In the genomic region with DNA sequence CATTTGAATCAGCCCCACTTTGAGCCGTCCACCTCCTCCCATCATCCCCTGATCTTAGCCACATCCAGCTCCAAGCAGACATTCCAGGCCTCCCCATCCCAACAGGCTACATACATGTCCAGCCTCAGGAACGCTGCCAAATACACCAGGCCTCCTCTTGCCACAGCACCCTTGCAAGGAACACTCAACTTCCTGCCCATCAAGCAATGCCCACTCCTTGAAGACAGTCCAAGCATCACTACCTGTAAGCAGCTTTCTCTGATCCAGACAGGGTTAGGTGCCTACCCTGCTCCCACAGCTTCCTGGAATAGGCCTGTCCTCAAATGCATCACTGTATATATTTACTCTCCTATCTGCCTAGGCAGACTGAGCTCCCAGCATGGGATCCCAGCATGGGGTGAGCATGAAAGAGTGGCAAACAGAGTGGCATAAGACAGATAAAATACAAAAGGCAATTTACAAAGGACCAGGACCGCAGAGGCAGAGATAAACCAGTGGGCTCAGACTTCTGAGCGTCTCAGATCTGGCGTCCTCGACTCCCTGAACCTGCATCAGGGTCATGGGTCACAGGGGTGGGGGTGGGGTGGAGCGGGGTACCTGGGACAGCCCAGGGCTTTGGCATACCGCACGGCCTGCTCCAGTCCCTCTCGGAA, we compare ENCODE assay signal across 8 cellular contexts. TPM values are rescaled to one million over a fixed set of nuclear protein-coding genes. Genes with fewer than 3 reads are reported as not detected.
A peak's percentile ranks its signal among the peaks of the same experiment; 100 is the strongest.
DNase-seq lines count a peak whose midpoint lies in the region; ATAC-seq and TF ChIP-seq lines count a peak whose summit lies in the region.

No MANE protein-coding gene starts in this region.

- no peak for TF ChIP-seq POLR2A in gastrocnemius medialis (IDR thresholded peaks at IDR 0.05)

- in situ Hi-C loops in astrocyte of the cerebellum (cut with HindIII; ENCODE audit: low sequenced_read_pairs), result no loop called here
- in situ Hi-C loops in gastrocnemius medialis (cut with MboI; ENCODE audit: low sequenced_read_pairs in 4 of 4), result no loop called here

- peaks cover 19% of the 10 kb centered on the region for H3K36me3 ChIP-seq in iPS DF 6.9 (ENCODE audit: control insufficient read depth, insufficient read depth, low read length)
- H3K36me3 ChIP-seq in gastrocnemius medialis, result peaks cover 0 to 36% of the 10 kb centered on the region in 2 donors

- intact Hi-C loops in gastrocnemius medialis (cut with DNase I; ENCODE audit: low total_unique reads), result loop anchor here (5.0 kb wide), 1 partner anchor 86 kb away; the partner anchor contains the start of gene ELOVL1

- H3K27me3 ChIP-seq in iPS DF 6.9 (ENCODE audit: control insufficient read depth, insufficient read depth, low read length), result no peaks in the 10 kb centered on the region
- H3K27me3 ChIP-seq in gastrocnemius medialis, result no peaks in the 10 kb centered on the region

- TF ChIP-seq CTCF in astrocyte of the cerebellum (IDR thresholded peaks at IDR 0.05; ENCODE audit: low read depth, low read length, missing control alignments) (no peak), gastrocnemius medialis (IDR thresholded peaks at IDR 0.05 in 4 of 5, conservative IDR thresholded peaks at IDR 0.05 in 1 of 5) (no peak)

- WGBS in iPS DF 6.9 (ENCODE audit: insufficient coverage, insufficient read length), result no CpG with 5 or more reads among the region's 10 CpGs

- ATAC-seq in gastrocnemius medialis (peak in 1 of 2 donors; percentile 10), HG03039 (IDR thresholded peaks at IDR 0.05; ENCODE audit: unreplicated experiment) (no peak), GM19463 (IDR thresholded peaks at IDR 0.05; ENCODE audit: unreplicated experiment) (no peak)

- no peaks in the 10 kb centered on the region for H3K9me3 ChIP-seq in iPS DF 6.9 (ENCODE audit: control insufficient read depth, insufficient read depth, low read length)
- no peaks in the 10 kb centered on the region for H3K9me3 ChIP-seq in gastrocnemius medialis

- H3K4me3 ChIP-seq in astrocyte of the cerebellum (ENCODE audit: low read depth, low read length), result peak overlapping the region; percentile 39
- peak overlapping the region; percentile 61; the same call in 1 of the 2 replicates for H3K4me3 ChIP-seq in iPS DF 6.9 (ENCODE audit: low read length)
- peak overlapping the region; percentile 50 to 72 (median 64) for H3K4me3 ChIP-seq in gastrocnemius medialis

- DNase-seq in Daoy (ENCODE audit: low read depth) (peak; percentile 57), NCI-H1417 treated with DMSO at 0.1 percent for 48 hours (lab: John Stamatoyannopoulos, UW) (peak; percentile 40), astrocyte of the cerebellum (ENCODE audit: low read depth) (no peak), iPS DF 6.9 (ENCODE audit: low read depth, low spot score) (no peak), gastrocnemius medialis (no peak), NCI-H1048 (lab: John Stamatoyannopoulos, UW) (no peak)

- H3K27ac ChIP-seq in iPS DF 6.9 (ENCODE audit: low read length) (no peak overlapping the region), gastrocnemius medialis (peak overlapping the region; percentile 77 to 89 (median 82))

- H3K4me1 ChIP-seq in iPS DF 6.9 (ENCODE audit: control insufficient read depth, insufficient read depth, low read length), result peaks cover 2% of the 10 kb centered on the region; the same call in 1 of the 2 replicates
- H3K4me1 ChIP-seq in gastrocnemius medialis, result peaks cover 4 to 14% of the 10 kb centered on the region in 2 donors

RNA-seq across cellular contexts. Expression of gene HYI, which starts 0.8 kb away (rescaled TPM):
- 30.3 and 38.7 TPM in 2 replicates for total RNA-seq in Daoy (2014; rRNA removed; shearing (Covaris generic))
- total RNA-seq in gastrocnemius medialis, result 10 to 100 TPM in 2 of 4 donors, 1 to 10 TPM in 2; 7.4 to 13.4 (median 10.7) TPM

Comparison
In these comparisons a context has a peak if more than half of its experiments do, and no peak if none do; other contexts are left out.
1. DNase-seq: peak in Daoy (single experiment) and NCI-H1417 treated with DMSO at 0.1 percent for 48 hours (single experiment); none in astrocyte of the cerebellum (single experiment), iPS DF 6.9 (single experiment), gastrocnemius medialis (0 of 2) and NCI-H1048 (single experiment).
2. Peak in every context shown above with its lines, with median percentiles within 50 percentile points of each other: H3K4me3 ChIP-seq.